16 cellular contexts compared by ENCODE assay signal in genomic region chr11:130403967-130404366, GRCh38. TPM values are rescaled to one million over a fixed set of nuclear protein-coding genes. Genes with fewer than 3 reads are reported as not detected.
DNase-seq lines count a peak whose midpoint lies in the region; ATAC-seq and TF ChIP-seq lines count a peak whose summit lies in the region.
"Had no signal": no experiment of that assay in that cellular context is flagged by ENCODE, and none has a peak within 500 bp of the region (broad histone marks: within the 10 kb centered on the region; RNA-seq: fewer than 3 reads in every experiment).

No MANE protein-coding gene starts in this region.

- H3K4ac ChIP-seq in H9 (ENCODE audit: low read depth, low read length) = no peak overlapping the region

- peak overlapping the region; percentile 8 for H3K4me2 ChIP-seq in H9 (ENCODE audit: insufficient read depth, insufficient read length, low read length)

- peak overlapping the region in 1 of 2 experiments; percentile 50; a peak in 3 of 5 replicates for H3K4me3 Mint-ChIP-seq in H9
- H3K4me3 Mint-ChIP-seq: activated CD4-positive, alpha-beta memory T cell treated with anti-CD3 and anti-CD28 coated beads for 36 hours had no signal

- H3K14ac ChIP-seq in H9 (ENCODE audit: insufficient read depth, low read length) = no peak overlapping the region

- no peak overlapping the region for H3T11ph ChIP-seq in H9 (ENCODE audit: low read length)

- H4K8ac ChIP-seq in H9 (replicated peaks; ENCODE audit: insufficient read length, low read depth, low read length) = no peak overlapping the region

- H4K91ac ChIP-seq in H9 (ENCODE audit: insufficient read length, low read depth, low read length) = no peak overlapping the region

- peak overlapping the region; percentile 88 for H3K27ac ChIP-seq in H9 (ENCODE audit: insufficient read length, low read depth, low read length)
- peak overlapping the region; percentile 87 to 92 for H3K27ac ChIP-seq in ascending aorta
- H3K27ac ChIP-seq in skin epidermis = peak overlapping the region in 11 of 21 experiments; percentile 11 to 75 (median 52)

- H3K23ac ChIP-seq in H9 (ENCODE audit: insufficient read length, low read depth, low read length) = no peak overlapping the region

- ATAC-seq in HG03460 (IDR thresholded peaks at IDR 0.05; ENCODE audit: unreplicated experiment) (no peak), HG03378 (IDR thresholded peaks at IDR 0.05; ENCODE audit: unreplicated experiment) (no peak)

- no peak overlapping the region for H4K5ac ChIP-seq in H9 (ENCODE audit: insufficient read length, low read depth, low read length)

- peaks cover 53 to 65% of the 10 kb centered on the region in 2 experiments for H3K4me1 Mint-ChIP-seq in H9

- H3K18ac ChIP-seq in H9 (ENCODE audit: insufficient read length, low read depth, low read length) = peak overlapping the region; percentile 8

- no peak overlapping the region for H2BK120ac ChIP-seq in H9 (ENCODE audit: low read depth, low read length, poor library complexity, severe bottlenecking)

- H3K27ac Mint-ChIP-seq in H9 = peak overlapping the region; percentile 69 to 96 (median 92); a peak in 6 of 7 replicates
- H3K27ac Mint-ChIP-seq: activated CD4-positive, alpha-beta memory T cell treated with anti-CD3 and anti-CD28 coated beads for 36 hours; activated T-helper 2 cell treated with anti-CD3 and anti-CD28 coated beads, Interferon-gamma antibody, Interleukin-2, Interleukin-4, amounts not matched to agents 10 μg/mL and 5 μg/mL and 100 μg/mL, durations not matched to agents 14 hours and 24 hours and 36 hours had no signal

- no peak overlapping the region for H2BK15ac ChIP-seq in H9 (ENCODE audit: low read depth, low read length)

- H3K79me1 ChIP-seq in H9 (ENCODE audit: insufficient read depth, low read depth, low read length, poor library complexity, severe bottlenecking) = no peaks in the 10 kb centered on the region

- no peak overlapping the region for H2BK20ac ChIP-seq in H9 (ENCODE audit: low read depth, low read length, poor library complexity, severe bottlenecking)

- no CpG with 5 or more reads among the region's 3 CpGs for WGBS in H9 (ENCODE audit: extremely low coverage, insufficient read length, low lambda C conversion rate)

- no peak overlapping the region for H2AFZ ChIP-seq in H9 (ENCODE audit: low read length)

- H3K56ac ChIP-seq in H9 (ENCODE audit: insufficient read length, low read depth, low read length) = no peak overlapping the region

- intact Hi-C loops in ascending aorta (cut with DNase I) = loop anchor here (5.0 kb wide), 2 partner anchors 92 to 402 kb away; partner anchors contain the start of genes PRDM10 and ZBTB44

- DNase-seq in H9 = peak; percentile 88
- no peak for DNase-seq in ascending aorta (ENCODE audit: low spot score in 2 of 2)
- peak; percentile 56 for DNase-seq in iPS-NIHi11 (ENCODE audit: low spot score)
- DNase-seq in NCI-H1092 (lab: John Stamatoyannopoulos, UW) = no peak
- DNase-seq in kidney tubule cell (ENCODE audit: low spot score) = no peak
- DNase-seq: activated CD4-positive, alpha-beta memory T cell treated with anti-CD3 and anti-CD28 coated beads for 36 hours; AML-193; DMS53; effector CD8-positive, alpha-beta T cell; NCI-H1694; NCI-H82; SHP77 treated with DMSO at 0.1 percent for 48 hours had no signal

- H3K9me3 Mint-ChIP-seq in H9 = no peaks in the 10 kb centered on the region
- H3K9me3 Mint-ChIP-seq: activated CD4-positive, alpha-beta memory T cell treated with anti-CD3 and anti-CD28 coated beads for 36 hours; activated T-helper 2 cell treated with anti-CD3 and anti-CD28 coated beads, Interferon-gamma antibody, Interleukin-2, Interleukin-4, amounts not matched to agents 10 μg/mL and 5 μg/mL and 100 μg/mL, durations not matched to agents 14 hours and 24 hours and 36 hours had no signal

- H4K20me1 ChIP-seq in H9 (ENCODE audit: control insufficient read depth, insufficient read depth, insufficient read length) = no peaks in the 10 kb centered on the region

- no peaks in the 10 kb centered on the region for H3K79me2 ChIP-seq in H9 (ENCODE audit: insufficient read depth, low read length)

- no peak overlapping the region for H2BK5ac ChIP-seq in H9 (ENCODE audit: insufficient read length, low read length)

- H3K36me3 Mint-ChIP-seq in H9 (ENCODE audit: insufficient read depth in 1 of 3, low read depth in 3 of 3) = peaks cover 3 to 15% (median 4%) of the 10 kb centered on the region in 3 experiments; a peak in 3 of 7 replicates
- H3K36me3 Mint-ChIP-seq: activated CD4-positive, alpha-beta memory T cell treated with anti-CD3 and anti-CD28 coated beads for 36 hours had no signal

- H3K4me1 ChIP-seq in H9 (ENCODE audit: insufficient read depth, low read length) (peaks cover 13% of the 10 kb centered on the region; the same call in 1 of the 2 replicates), ascending aorta (peaks cover 12 to 36% of the 10 kb centered on the region in 2 donors)

- H3K27me3 Mint-ChIP-seq in H9 (ENCODE audit: low read depth) = peaks cover 20% of the 10 kb centered on the region

- no peaks in the 10 kb centered on the region for H3K9me3 ChIP-seq in H9 (ENCODE audit: control insufficient read depth, low read depth, low read length)
- no peaks in the 10 kb centered on the region for H3K9me3 ChIP-seq in ascending aorta

- no peaks in the 10 kb centered on the region for H3K23me2 ChIP-seq in H9 (ENCODE audit: insufficient read length, low read depth, low read length, poor library complexity, severe bottlenecking)

- H3K4me3 ChIP-seq in ascending aorta (no peak overlapping the region), skin epidermis (no peak overlapping the region)

- H3K27me3 ChIP-seq in H9 (ENCODE audit: insufficient read depth, low read length) = no peaks in the 10 kb centered on the region
- H3K27me3 ChIP-seq in ascending aorta = no peaks in the 10 kb centered on the region

- no peak overlapping the region for H2AK5ac ChIP-seq in H9 (ENCODE audit: insufficient read length, low read length)

- H2BK12ac ChIP-seq in H9 (ENCODE audit: insufficient read length, low read depth, low read length) = no peak overlapping the region

- TF ChIP-seq CTCF in H9 (conservative IDR thresholded peaks at IDR 0.05) (no peak), ascending aorta (IDR thresholded peaks at IDR 0.05) (no peak)

- no peak overlapping the region for H3K9ac ChIP-seq in H9 (ENCODE audit: extremely low read depth, insufficient read length, low read length)

- no peaks in the 10 kb centered on the region for H3K36me3 ChIP-seq in ascending aorta

RNA-seq across cellular contexts. Expression of gene ADAMTS8, which starts 24.4 kb away (rescaled TPM):
- total RNA-seq in H9 (2021) (4.9 and 5.0 TPM in 2 replicates), ascending aorta (0.64 TPM)
- total RNA-seq: activated CD4-positive, alpha-beta memory T cell treated with anti-CD3 and anti-CD28 coated beads for 36 hours; activated T-helper 2 cell treated with anti-CD3 and anti-CD28 coated beads, Interferon-gamma antibody, Interleukin-2, Interleukin-4, amounts not matched to agents 10 μg/mL and 5 μg/mL and 100 μg/mL, durations not matched to agents 14 hours and 24 hours and 36 hours had no signal

RNA-seq across cellular contexts. Expression of gene ADAMTS15, which starts 44.5 kb away (rescaled TPM):
- total RNA-seq in H9 (2021) (1.3 and 1.5 TPM in 2 replicates), ascending aorta (20.4 TPM)
- total RNA-seq: activated CD4-positive, alpha-beta memory T cell treated with anti-CD3 and anti-CD28 coated beads for 36 hours; activated T-helper 2 cell treated with anti-CD3 and anti-CD28 coated beads, Interferon-gamma antibody, Interleukin-2, Interleukin-4, amounts not matched to agents 10 μg/mL and 5 μg/mL and 100 μg/mL, durations not matched to agents 14 hours and 24 hours and 36 hours had no signal

Comparison
In these comparisons a context has a peak if more than half of its experiments do, and no peak if none do; other contexts are left out.
1. DNase-seq: peak in H9 (single experiment) and iPS-NIHi11 (single experiment); none in ascending aorta (0 of 2), NCI-H1092 (single experiment) and kidney tubule cell (single experiment).
2. Peak in every context shown above with its lines, with median percentiles within 50 percentile points of each other: H3K27ac ChIP-seq.